Comparison of ENCODE assay signal across 1 cellular context in genomic region chr12:6943719-6944380, GRCh38.
TF ChIP-seq lines count a peak whose summit lies in the region.

Gene C12orf57 (plus strand): TSS chr12:6944022. CDS start chr12:6944122, 100 bp downstream.
Gene RNU7-1 (plus strand): TSS chr12:6943816.

TF ChIP-seq in K562, 482 proteins besides CTCF, POLR2A, EP300 and RAD21 (continued from another document):
- TF ChIP-seq JUND (IDR thresholded peaks at IDR 0.05; ENCODE audit: borderline replicate concordance, low read depth, low read length) (peak; percentile 24; the same call in 1 of the 2 replicates), JUND (tag; IDR thresholded peaks at IDR 0.05; ENCODE audit: borderline replicate concordance, low read depth, low read length) (no peak), TOE1 (IDR thresholded peaks at IDR 0.05; ENCODE audit: borderline replicate concordance) (peak; percentile 11; the same call in 1 of the 2 replicates), TOE1 (CRISPR knock-in tag; IDR thresholded peaks at IDR 0.05; ENCODE audit: borderline replicate concordance, low read depth) (0 out of 2 replicates have a peak, but pooled peaks have one; percentile 25), FOXA3 (CRISPR knock-in tag; conservative IDR thresholded peaks at IDR 0.05 in 1 of 2, IDR thresholded peaks at IDR 0.05 in 1 of 2) (no peak; a peak in 3 of 4 replicates), RAD51 (IDR thresholded peaks at IDR 0.05; ENCODE audit: borderline replicate concordance, low read depth) (no peak), ZNF76 (CRISPR knock-in tag; IDR thresholded peaks at IDR 0.05; ENCODE audit: borderline replicate concordance) (no peak; the same call in 1 of the 2 replicates), CREB1 (IDR thresholded peaks at IDR 0.05) (peak; percentile 23; the same call in 1 of the 2 replicates), CREB1 (CRISPR knock-in tag; IDR thresholded peaks at IDR 0.05) (no peak; the same call in 1 of the 2 replicates), STAT5B (CRISPR knock-in tag; IDR thresholded peaks at IDR 0.05) (no peak), E2F1 (CRISPR knock-in tag; IDR thresholded peaks at IDR 0.05) (no peak), CGGBP1 (CRISPR knock-in tag; IDR thresholded peaks at IDR 0.05) (peak; percentile 99), GTF3C2 (IDR thresholded peaks at IDR 0.05; ENCODE audit: borderline replicate concordance, extremely low read depth, insufficient read length) (no peak), ZNF197 (CRISPR knock-in tag; IDR thresholded peaks at IDR 0.05; ENCODE audit: low read depth) (no peak; the same call in 1 of the 2 replicates), PCBP1 (IDR thresholded peaks at IDR 0.05; ENCODE audit: low read depth, low read length, poor library complexity, severe bottlenecking) (no peak), ZNF174 (CRISPR knock-in tag; IDR thresholded peaks at IDR 0.05) (peak; percentile 77; the same call in 1 of the 2 replicates), SMARCA5 (IDR thresholded peaks at IDR 0.05) (no peak), MAX (CRISPR knock-in tag; IDR thresholded peaks at IDR 0.05) (no peak), ZNF445 (CRISPR knock-in tag; IDR thresholded peaks at IDR 0.05; ENCODE audit: low read depth) (peak; percentile 97)
